ENCODE assay signal across 18 cellular contexts in the genomic region with DNA sequence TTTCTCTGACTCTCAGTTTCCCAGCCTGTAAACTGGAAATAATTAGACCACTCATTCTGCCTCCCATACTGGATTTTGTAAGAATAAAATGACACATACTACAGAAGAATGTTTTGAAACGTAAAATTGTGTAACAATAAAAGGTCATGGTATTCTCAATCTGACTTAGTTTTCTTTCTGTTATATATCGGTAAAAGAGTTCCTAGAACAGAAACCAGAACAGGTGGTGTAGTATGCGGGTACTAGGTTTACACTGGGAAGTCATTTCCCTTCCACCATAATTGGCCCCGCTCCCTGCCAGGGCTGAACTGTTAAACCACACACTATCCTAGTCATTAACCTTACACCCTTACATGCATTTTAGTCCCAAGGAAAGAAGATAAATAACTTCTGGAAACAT.
A peak's percentile ranks its signal among the peaks of the same experiment; 100 is the strongest.
DNase-seq lines count a peak whose midpoint lies in the region; ATAC-seq lines count a peak whose summit lies in the region.
"Had no signal": no experiment of that assay in that cellular context is flagged by ENCODE, and none has a peak within 500 bp of the region (broad histone marks: within the 10 kb centered on the region; RNA-seq: fewer than 3 reads in every experiment).

No MANE protein-coding gene starts in this region.

- DNase-seq in stimulated activated CD4-positive, alpha-beta T cell treated with anti-CD3 and anti-CD28 coated beads, Interleukin-1b, Interleukin-23, amount 100 ng/mL, for 48 hours, result peak; percentile 7
- DNase-seq in stimulated activated CD4-positive, alpha-beta T cell treated with anti-CD3 and anti-CD28 coated beads, Interleukin-2, amount 100 ng/mL, for 48 hours, result no peak
- peak; percentile 29 for DNase-seq in NCI-H226
- DNase-seq in fibroblast of gingiva (ENCODE audit: low read depth), result peak; percentile 76
- DNase-seq in stromal cell of bone marrow (ENCODE audit: low read depth), result peak; percentile 55
- no peak for DNase-seq in G401 (ENCODE audit: low spot score)
- DNase-seq: activated CD8-positive, alpha-beta memory T cell treated with anti-CD3 and anti-CD28 coated beads, Interleukin-2, amount 50 U/mL, for 48 hours; BE2C; central memory CD4-positive, alpha-beta T cell; HFFc6; left ventricle myocardium superior; NCI-H1092 treated with DMSO at 0.1 percent for 48 hours; NCI-H2171 treated with DMSO at 0.1 percent for 48 hours; stimulated activated CD4-positive, alpha-beta T cell treated with anti-CD3 and anti-CD28 coated beads, Interleukin-4, amount 100 ng/mL, for 4 hours; tibial artery had no signal

- in situ Hi-C loops in G401 (cut with HindIII; ENCODE audit: low sequenced_read_pairs), result no loop called here

- ATAC-seq in HG03460 (IDR thresholded peaks at IDR 0.05; ENCODE audit: unreplicated experiment), result no peak
- ATAC-seq in GM18502 (IDR thresholded peaks at IDR 0.05; ENCODE audit: poor library complexity, unreplicated experiment), result no peak
- ATAC-seq: left ventricle myocardium superior, sciatic nerve had no signal

Comparison
In these comparisons a context has a peak if more than half of its experiments do, and no peak if none do; other contexts are left out.
1. DNase-seq: peak in stimulated activated CD4-positive, alpha-beta T cell treated with anti-CD3 and anti-CD28 coated beads, Interleukin-1b, Interleukin-23, amount 100 ng/mL, for 48 hours (single experiment), NCI-H226 (single experiment), fibroblast of gingiva (single experiment) and stromal cell of bone marrow (single experiment); none in stimulated activated CD4-positive, alpha-beta T cell treated with anti-CD3 and anti-CD28 coated beads, Interleukin-2, amount 100 ng/mL, for 48 hours (0 of 2) and G401 (single experiment).